1 cellular context compared by ENCODE assay signal in the genomic region with DNA sequence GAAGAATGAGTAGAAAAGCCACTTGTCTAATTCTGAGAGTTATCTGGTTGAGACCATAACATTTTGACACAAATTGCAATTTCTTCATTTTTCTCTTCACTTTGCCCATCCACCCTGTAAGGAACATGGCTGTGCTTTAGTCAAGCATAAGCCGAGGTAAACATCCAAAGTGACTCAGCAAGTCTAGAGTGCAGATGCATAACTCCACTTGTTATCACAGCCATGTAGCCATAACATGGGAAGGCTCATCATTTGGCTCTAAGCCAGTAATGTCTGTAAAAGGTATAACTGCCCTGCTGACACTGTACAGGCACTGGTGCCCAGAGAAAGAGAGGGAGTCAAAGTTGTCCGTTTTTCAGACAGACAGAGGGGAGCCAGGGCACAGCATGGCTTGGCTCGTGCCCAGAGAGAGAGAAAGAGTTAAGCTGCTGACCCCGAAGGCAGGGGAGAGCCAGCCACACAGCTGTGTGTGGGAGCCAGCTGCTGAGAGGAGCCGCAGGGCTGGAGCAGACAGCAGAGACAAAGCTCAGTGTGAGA.
A peak's percentile ranks its signal among the peaks of the same experiment; 100 is the strongest.
TF ChIP-seq lines count a peak whose summit lies in the region.

No MANE protein-coding gene starts in this region.

TF ChIP-seq in K562, 482 proteins besides CTCF, POLR2A, EP300 and RAD21 (continued from another document and continues in another):
- TF ChIP-seq, protein P1, sequence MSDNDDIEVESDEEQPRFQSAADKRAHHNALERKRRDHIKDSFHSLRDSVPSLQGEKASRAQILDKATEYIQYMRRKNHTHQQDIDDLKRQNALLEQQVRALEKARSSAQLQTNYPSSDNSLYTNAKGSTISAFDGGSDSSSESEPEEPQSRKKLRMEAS (CRISPR knock-in tag; IDR thresholded peaks at IDR 0.05) = no peak
- peak; percentile 96 for TF ChIP-seq MAFG (tag; conservative IDR thresholded peaks at IDR 0.05)
- TF ChIP-seq MCM5 (IDR thresholded peaks at IDR 0.05; ENCODE audit: low read depth) = no peak
- peak; percentile 75 for TF ChIP-seq CXXC5 (CRISPR knock-in tag; IDR thresholded peaks at IDR 0.05)
- TF ChIP-seq FOXA3 (CRISPR knock-in tag; conservative IDR thresholded peaks at IDR 0.05 in 1 of 2, IDR thresholded peaks at IDR 0.05 in 1 of 2) = peak in 1 of 2 experiments; percentile 61; a peak in 2 of 4 replicates
- TF ChIP-seq, protein P2, sequence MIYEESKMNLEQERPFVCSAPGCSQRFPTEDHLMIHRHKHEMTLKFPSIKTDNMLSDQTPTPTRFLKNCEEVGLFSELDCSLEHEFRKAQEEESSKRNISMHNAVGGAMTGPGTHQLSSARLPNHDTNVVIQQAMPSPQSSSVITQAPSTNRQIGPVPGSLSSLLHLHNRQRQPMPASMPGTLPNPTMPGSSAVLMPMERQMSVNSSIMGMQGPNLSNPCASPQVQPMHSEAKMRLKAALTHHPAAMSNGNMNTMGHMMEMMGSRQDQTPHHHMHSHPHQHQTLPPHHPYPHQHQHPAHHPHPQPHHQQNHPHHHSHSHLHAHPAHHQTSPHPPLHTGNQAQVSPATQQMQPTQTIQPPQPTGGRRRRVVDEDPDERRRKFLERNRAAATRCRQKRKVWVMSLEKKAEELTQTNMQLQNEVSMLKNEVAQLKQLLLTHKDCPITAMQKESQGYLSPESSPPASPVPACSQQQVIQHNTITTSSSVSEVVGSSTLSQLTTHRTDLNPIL (CRISPR knock-in tag; IDR thresholded peaks at IDR 0.05) = peak; percentile 88; the same call in 1 of the 2 replicates
- no peak for TF ChIP-seq ZC3H4 (CRISPR knock-in tag; IDR thresholded peaks at IDR 0.05; ENCODE audit: borderline replicate concordance)
- TF ChIP-seq, protein P3, sequence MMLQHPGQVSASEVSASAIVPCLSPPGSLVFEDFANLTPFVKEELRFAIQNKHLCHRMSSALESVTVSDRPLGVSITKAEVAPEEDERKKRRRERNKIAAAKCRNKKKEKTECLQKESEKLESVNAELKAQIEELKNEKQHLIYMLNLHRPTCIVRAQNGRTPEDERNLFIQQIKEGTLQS (IDR thresholded peaks at IDR 0.05) = peak; percentile 48; the same call in 1 of the 2 replicates
- TF ChIP-seq, protein P3 (CRISPR knock-in tag; conservative IDR thresholded peaks at IDR 0.05) = no peak
- no peak for TF ChIP-seq PHF20 (IDR thresholded peaks at IDR 0.05; ENCODE audit: partially characterized antibody)
- TF ChIP-seq TEAD4 (IDR thresholded peaks at IDR 0.05; ENCODE audit: low read length) = no peak
- TF ChIP-seq TEAD4 (CRISPR knock-in tag; IDR thresholded peaks at IDR 0.05; ENCODE audit: borderline replicate concordance) = no peak
- 0 out of 2 replicates have a peak, but pooled peaks have one; percentile 32 for TF ChIP-seq KLF1 (tag; IDR thresholded peaks at IDR 0.05)
- peak; percentile 98 for TF ChIP-seq KLF6 (CRISPR knock-in tag; IDR thresholded peaks at IDR 0.05; ENCODE audit: borderline replicate concordance)
- no peak for TF ChIP-seq ZFX (CRISPR knock-in tag; IDR thresholded peaks at IDR 0.05)
- TF ChIP-seq BRCA1 (IDR thresholded peaks at IDR 0.05) = no peak
- no peak for TF ChIP-seq BRCA1 (CRISPR knock-in tag; IDR thresholded peaks at IDR 0.05)
- no peak for TF ChIP-seq NEUROD1 (IDR thresholded peaks at IDR 0.05; ENCODE audit: borderline replicate concordance, low read depth, low read length, partially characterized antibody)
- TF ChIP-seq, protein P4, sequence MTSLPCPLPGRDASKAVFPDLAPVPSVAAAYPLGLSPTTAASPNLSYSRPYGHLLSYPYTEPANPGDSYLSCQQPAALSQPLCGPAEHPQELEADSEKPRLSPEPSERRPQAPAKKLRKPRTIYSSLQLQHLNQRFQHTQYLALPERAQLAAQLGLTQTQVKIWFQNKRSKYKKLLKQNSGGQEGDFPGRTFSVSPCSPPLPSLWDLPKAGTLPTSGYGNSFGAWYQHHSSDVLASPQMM (CRISPR knock-in tag; IDR thresholded peaks at IDR 0.05) = no peak
- TF ChIP-seq TEAD2 (tag; IDR thresholded peaks at IDR 0.05) = peak; percentile 89
- TF ChIP-seq RBM22 (IDR thresholded peaks at IDR 0.05; ENCODE audit: low read depth, low read length, poor library complexity, severe bottlenecking) = no peak
- no peak for TF ChIP-seq NFATC3 (IDR thresholded peaks at IDR 0.05)
- peak; percentile 91 for TF ChIP-seq ZNF311 (CRISPR knock-in tag; IDR thresholded peaks at IDR 0.05)
- TF ChIP-seq HDAC1 (IDR thresholded peaks at IDR 0.05) = peak in 1 of 2 experiments; percentile 66; a peak in 2 of 4 replicates
- TF ChIP-seq, protein P5, sequence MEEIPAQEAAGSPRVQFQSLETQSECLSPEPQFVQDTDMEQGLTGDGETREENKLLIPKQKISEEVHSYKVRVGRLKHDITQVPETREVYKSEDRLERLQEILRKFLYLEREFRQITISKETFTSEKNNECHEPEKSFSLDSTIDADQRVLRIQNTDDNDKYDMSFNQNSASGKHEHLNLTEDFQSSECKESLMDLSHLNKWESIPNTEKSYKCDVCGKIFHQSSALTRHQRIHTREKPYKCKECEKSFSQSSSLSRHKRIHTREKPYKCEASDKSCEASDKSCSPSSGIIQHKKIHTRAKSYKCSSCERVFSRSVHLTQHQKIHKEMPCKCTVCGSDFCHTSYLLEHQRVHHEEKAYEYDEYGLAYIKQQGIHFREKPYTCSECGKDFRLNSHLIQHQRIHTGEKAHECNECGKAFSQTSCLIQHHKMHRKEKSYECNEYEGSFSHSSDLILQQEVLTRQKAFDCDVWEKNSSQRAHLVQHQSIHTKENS (CRISPR knock-in tag; IDR thresholded peaks at IDR 0.05) = no peak
- TF ChIP-seq MEF2D (tag; conservative IDR thresholded peaks at IDR 0.05; ENCODE audit: low read depth) = peak; percentile 96
- TF ChIP-seq PYGO2 (tag; IDR thresholded peaks at IDR 0.05) = peak; percentile 96
- no peak for TF ChIP-seq RBM15 (IDR thresholded peaks at IDR 0.05; ENCODE audit: insufficient read depth, low read length)
- 0 out of 2 replicates have a peak, but pooled peaks have one; percentile 50 for TF ChIP-seq GTF2E2 (tag; IDR thresholded peaks at IDR 0.05)
- no peak for TF ChIP-seq CBX8 (IDR thresholded peaks at IDR 0.05; ENCODE audit: borderline replicate concordance, extremely low read depth, low read depth, low read length, poor library complexity, severe bottlenecking)
- no peak for TF ChIP-seq RB1 (IDR thresholded peaks at IDR 0.05; ENCODE audit: low read depth)
- TF ChIP-seq POLR2AphosphoS2 (IDR thresholded peaks at IDR 0.05; ENCODE audit: low read length) = no peak
- peak; percentile 82 for TF ChIP-seq HDAC3 (IDR thresholded peaks at IDR 0.05; ENCODE audit: borderline replicate concordance, partially characterized antibody)
- TF ChIP-seq, protein P6, sequence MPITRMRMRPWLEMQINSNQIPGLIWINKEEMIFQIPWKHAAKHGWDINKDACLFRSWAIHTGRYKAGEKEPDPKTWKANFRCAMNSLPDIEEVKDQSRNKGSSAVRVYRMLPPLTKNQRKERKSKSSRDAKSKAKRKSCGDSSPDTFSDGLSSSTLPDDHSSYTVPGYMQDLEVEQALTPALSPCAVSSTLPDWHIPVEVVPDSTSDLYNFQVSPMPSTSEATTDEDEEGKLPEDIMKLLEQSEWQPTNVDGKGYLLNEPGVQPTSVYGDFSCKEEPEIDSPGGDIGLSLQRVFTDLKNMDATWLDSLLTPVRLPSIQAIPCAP (CRISPR knock-in tag; IDR thresholded peaks at IDR 0.05; ENCODE audit: borderline replicate concordance) = no peak
- TF ChIP-seq NFYB (IDR thresholded peaks at IDR 0.05; ENCODE audit: extremely low read depth, insufficient read length) = no peak
- TF ChIP-seq CEBPB (tag; IDR thresholded peaks at IDR 0.05) = no peak
- TF ChIP-seq, protein P7, sequence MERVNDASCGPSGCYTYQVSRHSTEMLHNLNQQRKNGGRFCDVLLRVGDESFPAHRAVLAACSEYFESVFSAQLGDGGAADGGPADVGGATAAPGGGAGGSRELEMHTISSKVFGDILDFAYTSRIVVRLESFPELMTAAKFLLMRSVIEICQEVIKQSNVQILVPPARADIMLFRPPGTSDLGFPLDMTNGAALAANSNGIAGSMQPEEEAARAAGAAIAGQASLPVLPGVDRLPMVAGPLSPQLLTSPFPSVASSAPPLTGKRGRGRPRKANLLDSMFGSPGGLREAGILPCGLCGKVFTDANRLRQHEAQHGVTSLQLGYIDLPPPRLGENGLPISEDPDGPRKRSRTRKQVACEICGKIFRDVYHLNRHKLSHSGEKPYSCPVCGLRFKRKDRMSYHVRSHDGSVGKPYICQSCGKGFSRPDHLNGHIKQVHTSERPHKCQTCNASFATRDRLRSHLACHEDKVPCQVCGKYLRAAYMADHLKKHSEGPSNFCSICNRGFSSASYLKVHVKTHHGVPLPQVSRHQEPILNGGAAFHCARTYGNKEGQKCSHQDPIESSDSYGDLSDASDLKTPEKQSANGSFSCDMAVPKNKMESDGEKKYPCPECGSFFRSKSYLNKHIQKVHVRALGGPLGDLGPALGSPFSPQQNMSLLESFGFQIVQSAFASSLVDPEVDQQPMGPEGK (CRISPR knock-in tag; IDR thresholded peaks at IDR 0.05; ENCODE audit: borderline replicate concordance) = peak; percentile 87; the same call in 1 of the 2 replicates
- TF ChIP-seq NONO (IDR thresholded peaks at IDR 0.05; ENCODE audit: low read depth in 2 of 2, low read length in 1 of 2) = no peak
- TF ChIP-seq, protein P8, sequence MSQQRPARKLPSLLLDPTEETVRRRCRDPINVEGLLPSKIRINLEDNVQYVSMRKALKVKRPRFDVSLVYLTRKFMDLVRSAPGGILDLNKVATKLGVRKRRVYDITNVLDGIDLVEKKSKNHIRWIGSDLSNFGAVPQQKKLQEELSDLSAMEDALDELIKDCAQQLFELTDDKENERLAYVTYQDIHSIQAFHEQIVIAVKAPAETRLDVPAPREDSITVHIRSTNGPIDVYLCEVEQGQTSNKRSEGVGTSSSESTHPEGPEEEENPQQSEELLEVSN (IDR thresholded peaks at IDR 0.05; ENCODE audit: borderline replicate concordance in 1 of 2, extremely low read depth in 1 of 2, insufficient read depth in 1 of 2, insufficient read length in 1 of 2, low read depth in 1 of 2, low read length in 1 of 2, poor library complexity in 1 of 2, severe bottlenecking in 1 of 2) = no peak
- no peak for TF ChIP-seq GATAD2B (IDR thresholded peaks at IDR 0.05; ENCODE audit: borderline replicate concordance)
- TF ChIP-seq KDM4B (IDR thresholded peaks at IDR 0.05; ENCODE audit: borderline replicate concordance in 2 of 2, low read depth in 1 of 2) = no peak
- TF ChIP-seq, protein P9, sequence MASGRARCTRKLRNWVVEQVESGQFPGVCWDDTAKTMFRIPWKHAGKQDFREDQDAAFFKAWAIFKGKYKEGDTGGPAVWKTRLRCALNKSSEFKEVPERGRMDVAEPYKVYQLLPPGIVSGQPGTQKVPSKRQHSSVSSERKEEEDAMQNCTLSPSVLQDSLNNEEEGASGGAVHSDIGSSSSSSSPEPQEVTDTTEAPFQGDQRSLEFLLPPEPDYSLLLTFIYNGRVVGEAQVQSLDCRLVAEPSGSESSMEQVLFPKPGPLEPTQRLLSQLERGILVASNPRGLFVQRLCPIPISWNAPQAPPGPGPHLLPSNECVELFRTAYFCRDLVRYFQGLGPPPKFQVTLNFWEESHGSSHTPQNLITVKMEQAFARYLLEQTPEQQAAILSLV (tag; IDR thresholded peaks at IDR 0.05) = peak; percentile 94
- TF ChIP-seq, protein P10, sequence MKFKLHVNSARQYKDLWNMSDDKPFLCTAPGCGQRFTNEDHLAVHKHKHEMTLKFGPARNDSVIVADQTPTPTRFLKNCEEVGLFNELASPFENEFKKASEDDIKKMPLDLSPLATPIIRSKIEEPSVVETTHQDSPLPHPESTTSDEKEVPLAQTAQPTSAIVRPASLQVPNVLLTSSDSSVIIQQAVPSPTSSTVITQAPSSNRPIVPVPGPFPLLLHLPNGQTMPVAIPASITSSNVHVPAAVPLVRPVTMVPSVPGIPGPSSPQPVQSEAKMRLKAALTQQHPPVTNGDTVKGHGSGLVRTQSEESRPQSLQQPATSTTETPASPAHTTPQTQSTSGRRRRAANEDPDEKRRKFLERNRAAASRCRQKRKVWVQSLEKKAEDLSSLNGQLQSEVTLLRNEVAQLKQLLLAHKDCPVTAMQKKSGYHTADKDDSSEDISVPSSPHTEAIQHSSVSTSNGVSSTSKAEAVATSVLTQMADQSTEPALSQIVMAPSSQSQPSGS (CRISPR knock-in tag; IDR thresholded peaks at IDR 0.05) = no peak
- peak; percentile 86 for TF ChIP-seq ZNF23 (CRISPR knock-in tag; IDR thresholded peaks at IDR 0.05)
- no peak for TF ChIP-seq ZZZ3 (IDR thresholded peaks at IDR 0.05)
- peak; percentile 94; the same call in 1 of the 2 replicates for TF ChIP-seq GATAD2A (IDR thresholded peaks at IDR 0.05)
- TF ChIP-seq, protein P11, sequence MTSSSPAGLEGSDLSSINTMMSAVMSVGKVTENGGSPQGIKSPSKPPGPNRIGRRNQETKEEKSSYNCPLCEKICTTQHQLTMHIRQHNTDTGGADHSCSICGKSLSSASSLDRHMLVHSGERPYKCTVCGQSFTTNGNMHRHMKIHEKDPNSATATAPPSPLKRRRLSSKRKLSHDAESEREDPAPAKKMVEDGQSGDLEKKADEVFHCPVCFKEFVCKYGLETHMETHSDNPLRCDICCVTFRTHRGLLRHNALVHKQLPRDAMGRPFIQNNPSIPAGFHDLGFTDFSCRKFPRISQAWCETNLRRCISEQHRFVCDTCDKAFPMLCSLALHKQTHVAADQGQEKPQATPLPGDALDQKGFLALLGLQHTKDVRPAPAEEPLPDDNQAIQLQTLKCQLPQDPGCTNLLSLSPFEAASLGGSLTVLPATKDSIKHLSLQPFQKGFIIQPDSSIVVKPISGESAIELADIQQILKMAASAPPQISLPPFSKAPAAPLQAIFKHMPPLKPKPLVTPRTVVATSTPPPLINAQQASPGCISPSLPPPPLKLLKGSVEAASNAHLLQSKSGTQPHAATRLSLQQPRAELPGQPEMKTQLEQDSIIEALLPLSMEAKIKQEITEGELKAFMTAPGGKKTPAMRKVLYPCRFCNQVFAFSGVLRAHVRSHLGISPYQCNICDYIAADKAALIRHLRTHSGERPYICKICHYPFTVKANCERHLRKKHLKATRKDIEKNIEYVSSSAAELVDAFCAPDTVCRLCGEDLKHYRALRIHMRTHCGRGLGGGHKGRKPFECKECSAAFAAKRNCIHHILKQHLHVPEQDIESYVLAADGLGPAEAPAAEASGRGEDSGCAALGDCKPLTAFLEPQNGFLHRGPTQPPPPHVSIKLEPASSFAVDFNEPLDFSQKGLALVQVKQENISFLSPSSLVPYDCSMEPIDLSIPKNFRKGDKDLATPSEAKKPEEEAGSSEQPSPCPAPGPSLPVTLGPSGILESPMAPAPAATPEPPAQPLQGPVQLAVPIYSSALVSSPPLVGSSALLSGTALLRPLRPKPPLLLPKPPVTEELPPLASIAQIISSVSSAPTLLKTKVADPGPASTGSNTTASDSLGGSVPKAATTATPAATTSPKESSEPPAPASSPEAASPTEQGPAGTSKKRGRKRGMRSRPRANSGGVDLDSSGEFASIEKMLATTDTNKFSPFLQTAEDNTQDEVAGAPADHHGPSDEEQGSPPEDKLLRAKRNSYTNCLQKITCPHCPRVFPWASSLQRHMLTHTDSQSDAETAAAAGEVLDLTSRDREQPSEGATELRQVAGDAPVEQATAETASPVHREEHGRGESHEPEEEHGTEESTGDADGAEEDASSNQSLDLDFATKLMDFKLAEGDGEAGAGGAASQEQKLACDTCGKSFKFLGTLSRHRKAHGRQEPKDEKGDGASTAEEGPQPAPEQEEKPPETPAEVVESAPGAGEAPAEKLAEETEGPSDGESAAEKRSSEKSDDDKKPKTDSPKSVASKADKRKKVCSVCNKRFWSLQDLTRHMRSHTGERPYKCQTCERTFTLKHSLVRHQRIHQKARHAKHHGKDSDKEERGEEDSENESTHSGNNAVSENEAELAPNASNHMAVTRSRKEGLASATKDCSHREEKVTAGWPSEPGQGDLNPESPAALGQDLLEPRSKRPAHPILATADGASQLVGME (CRISPR knock-in tag; IDR thresholded peaks at IDR 0.05) = peak; percentile 91; the same call in 1 of the 2 replicates
